Comparison of ENCODE assay signal across 22 cellular contexts in genomic region chr5:171835066-171835465, GRCh38. TPM values are rescaled to one million over a fixed set of nuclear protein-coding genes. Genes with fewer than 3 reads are reported as not detected.
"Had no signal": no experiment of that assay in that cellular context is flagged by ENCODE, and none has a peak within 500 bp of the region (broad histone marks: within the 10 kb centered on the region; RNA-seq: fewer than 3 reads in every experiment).

No MANE protein-coding gene starts in this region.

- ATAC-seq: left cardiac atrium; mucosa of descending colon; right cardiac atrium; stimulated activated naive CD8-positive, alpha-beta T cell treated with anti-CD3 and anti-CD28 coated beads, Interleukin-15, amount 100 ng/mL, for 72 hours had no signal

- H3K9me3 ChIP-seq: mucosa of descending colon, prostate gland had no signal

- H2AFZ ChIP-seq: hepatocyte had no signal

- DNase-seq: activated B cell treated with CpG ODN at 0.5 μM for 24 hours; activated CD4-positive, alpha-beta memory T cell treated with anti-CD3 and anti-CD28 coated beads for 36 hours; activated CD4-positive, alpha-beta T cell treated with anti-CD3 and anti-CD28 coated beads for 4 hours; activated T-cell treated with anti-CD3 and anti-CD28 coated beads for 4 hours; effector CD8-positive, alpha-beta T cell; esophagus squamous epithelium; left cardiac atrium; mesenchymal stem cell; mucosa of descending colon; naive B cell; right cardiac atrium; small intestine; stimulated activated CD4-positive, alpha-beta T cell treated with anti-CD3 and anti-CD28 coated beads, Interleukin-4, amount 100 ng/mL, for 1 hour; stimulated activated naive CD8-positive, alpha-beta T cell treated with anti-CD3 and anti-CD28 coated beads, Interleukin-15, amount 100 ng/mL, for 72 hours had no signal

- H3K4me2 ChIP-seq: hepatocyte had no signal

- H3K27ac ChIP-seq: cardiac muscle cell, esophagus squamous epithelium, hepatocyte, prostate gland, suprapubic skin had no signal

- FAIRE-seq: islet of Langerhans, small intestine had no signal

- H3K4me1 ChIP-seq: esophagus squamous epithelium, prostate gland, suprapubic skin had no signal

- H3K79me2 ChIP-seq: hepatocyte had no signal

- H3K36me3 ChIP-seq: cardiac muscle cell, esophagus squamous epithelium, prostate gland, suprapubic skin had no signal

- H3K4me3 ChIP-seq: cardiac muscle cell, esophagus squamous epithelium, hepatocyte, mucosa of descending colon, prostate gland, suprapubic skin had no signal

- H3K27me3 ChIP-seq: cardiac muscle cell, hepatocyte, suprapubic skin had no signal

RNA-seq across cellular contexts. Expression of gene SMIM23, which starts 49.4 kb away (rescaled TPM):
- total RNA-seq: activated B cell treated with CpG ODN at 0.5 μM for 24 hours; activated CD4-positive, alpha-beta memory T cell treated with anti-CD3 and anti-CD28 coated beads for 36 hours; cardiac muscle cell; chondrocyte; esophagus squamous epithelium; hepatocyte; left cardiac atrium; lower leg skin; mucosa of descending colon; osteocyte; prostate gland; right cardiac atrium; suprapubic skin had no signal
- polyA plus RNA-seq: cardiac muscle cell, hepatocyte, right cardiac atrium, small intestine had no signal
